11 cellular contexts compared by ENCODE assay signal in genomic region chr2:118841828-118842461, GRCh38. TPM values are rescaled to one million over a fixed set of nuclear protein-coding genes. Genes with fewer than 3 reads are reported as not detected.
A peak's percentile ranks its signal among the peaks of the same experiment; 100 is the strongest.
DNase-seq lines count a peak whose midpoint lies in the region; TF ChIP-seq lines count a peak whose summit lies in the region.
"Had no signal": no experiment of that assay in that cellular context is flagged by ENCODE, and none has a peak within 500 bp of the region (broad histone marks: within the 10 kb centered on the region; RNA-seq: fewer than 3 reads in every experiment).

No MANE protein-coding gene starts in this region.

- no peak overlapping the region for H4K8ac ChIP-seq in trophoblast cell (ENCODE audit: low read depth, low read length)

- no peak overlapping the region for H2AFZ ChIP-seq in trophoblast cell (ENCODE audit: insufficient read depth, low read length, poor library complexity)

- H3K27ac Mint-ChIP-seq in CD4-positive, alpha-beta memory T cell = no peak overlapping the region
- H3K27ac Mint-ChIP-seq in HFFc6 = no peak overlapping the region

- H3K9me3 Mint-ChIP-seq in CD4-positive, alpha-beta memory T cell = peaks cover 0 to 4% (median 0%) of the 10 kb centered on the region in 8 donors
- no peaks in the 10 kb centered on the region for H3K9me3 Mint-ChIP-seq in HFFc6

- H4K91ac ChIP-seq in trophoblast cell (ENCODE audit: low read depth, low read length) = no peak overlapping the region

- H2BK12ac ChIP-seq in trophoblast cell (ENCODE audit: low read length) = no peak overlapping the region

- peaks cover 10% of the 10 kb centered on the region for H3K79me1 ChIP-seq in trophoblast cell (ENCODE audit: low read length)

- no peaks in the 10 kb centered on the region for H3K9me3 ChIP-seq in CD4-positive, alpha-beta memory T cell (ENCODE audit: control insufficient read depth in 1 of 2, low read length in 2 of 2)
- H3K9me3 ChIP-seq in MG63 (no peaks in the 10 kb centered on the region), trophoblast cell (ENCODE audit: insufficient read depth, low read depth, low read length) (peaks cover 2% of the 10 kb centered on the region)
- H3K9me3 ChIP-seq: body of pancreas had no signal

- no CpG with 5 or more reads among the region's 47 CpGs for WGBS in trophoblast cell (ENCODE audit: extremely low coverage, insufficient coverage, insufficient read length)

- no peak overlapping the region for H3K4ac ChIP-seq in trophoblast cell (ENCODE audit: low read depth, low read length)

- no peaks in the 10 kb centered on the region for H3K36me3 ChIP-seq in CD4-positive, alpha-beta memory T cell (ENCODE audit: insufficient read depth, low read length)
- H3K36me3 ChIP-seq in MG63 (peaks cover 58% of the 10 kb centered on the region), trophoblast cell (ENCODE audit: control insufficient read depth in 1 of 2, insufficient read depth in 2 of 2, low read length in 2 of 2) (peaks cover 9 to 10% of the 10 kb centered on the region in 2 experiments)

- intact Hi-C loops in CD4-positive, alpha-beta memory T cell (cut with micrococcal nuclease) = no loop called here

- H3K27me3 Mint-ChIP-seq in CD4-positive, alpha-beta memory T cell = peaks cover 68 to 76% of the 10 kb centered on the region in 2 donors
- H3K27me3 Mint-ChIP-seq in HFFc6 (ENCODE audit: insufficient read depth) = peaks cover 52% of the 10 kb centered on the region

- no peak overlapping the region for H3K27ac ChIP-seq in CD4-positive, alpha-beta memory T cell (ENCODE audit: low read depth, low read length)
- no peak overlapping the region for H3K27ac ChIP-seq in trophoblast cell (ENCODE audit: low read depth, low read length)
- H3K27ac ChIP-seq: body of pancreas had no signal

- DNase-seq in CD4-positive, alpha-beta memory T cell = no peak
- no peak for DNase-seq in MG63
- DNase-seq in fibroblast of mammary gland (ENCODE audit: low read depth) = no peak
- DNase-seq in trophoblast cell = no peak
- no peak for DNase-seq in NCI-H146 (lab: John Stamatoyannopoulos, UW)
- no peak for DNase-seq in iPS-NIHi11 (ENCODE audit: low spot score)
- DNase-seq in HFFc6 = no peak
- no peak for DNase-seq in germinal center (ENCODE audit: low spot score)
- DNase-seq: body of pancreas, Karpas-422, NCI-H69 had no signal

- H2BK120ac ChIP-seq in trophoblast cell (ENCODE audit: insufficient read depth, low read length, poor library complexity) = no peak overlapping the region

- peaks cover 72% of the 10 kb centered on the region for H3K27me3 ChIP-seq in CD4-positive, alpha-beta memory T cell (ENCODE audit: insufficient read depth, low read length)
- H3K27me3 ChIP-seq in MG63 (no peaks in the 10 kb centered on the region), trophoblast cell (ENCODE audit: insufficient read depth, low read length) (peaks cover 70% of the 10 kb centered on the region)

- H3K4me1 ChIP-seq in CD4-positive, alpha-beta memory T cell (ENCODE audit: insufficient read depth, low read length) = peaks cover 21% of the 10 kb centered on the region
- H3K4me1 ChIP-seq in trophoblast cell (ENCODE audit: control insufficient read depth in 1 of 2, insufficient read depth in 2 of 2, low read length in 2 of 2) = peaks cover 13% of the 10 kb centered on the region in 2 experiments

- peak overlapping the region; percentile 77 to 92 (median 88) for H3K4me3 Mint-ChIP-seq in CD4-positive, alpha-beta memory T cell
- H3K4me3 Mint-ChIP-seq in HFFc6 = no peak overlapping the region

- H2BK5ac ChIP-seq in trophoblast cell (ENCODE audit: low read depth, low read length, poor library complexity) = no peak overlapping the region

- no peak overlapping the region for H4K12ac ChIP-seq in trophoblast cell (ENCODE audit: low read depth, low read length)

- H3K4me1 Mint-ChIP-seq in CD4-positive, alpha-beta memory T cell = peaks cover 11 to 41% (median 25%) of the 10 kb centered on the region in 4 donors
- no peaks in the 10 kb centered on the region; the same call in 1 of the 2 replicates for H3K4me1 Mint-ChIP-seq in HFFc6 (ENCODE audit: low read depth)

- CTCF ChIA-PET in CD4-positive, alpha-beta memory T cell (lab: Charles Lee; ENCODE audit: partially characterized antibody) = no interaction called here

- POLR2A ChIA-PET in CD4-positive, alpha-beta memory T cell (lab: Charles Lee; ENCODE audit: partially characterized antibody) = no interaction called here

- TF ChIP-seq CTCF in fibroblast of mammary gland (conservative IDR thresholded peaks at IDR 0.05; ENCODE audit: control insufficient read depth, insufficient read depth, low read depth, low read length) = no peak
- no peak for TF ChIP-seq CTCF in HFFc6 (IDR thresholded peaks at IDR 0.05)

- no peak overlapping the region for H3K9ac ChIP-seq in trophoblast cell (ENCODE audit: low read length)

- H3K4me2 ChIP-seq in trophoblast cell (ENCODE audit: low read length) = peak overlapping the region; percentile 11

- H2AK5ac ChIP-seq in trophoblast cell (ENCODE audit: low read length) = no peak overlapping the region

- H3K14ac ChIP-seq in trophoblast cell (ENCODE audit: low read length) = no peak overlapping the region

- no peak overlapping the region for H3K18ac ChIP-seq in trophoblast cell (ENCODE audit: low read length)

- H3K79me2 ChIP-seq in trophoblast cell (ENCODE audit: control insufficient read depth, insufficient read depth, low read length, poor library complexity) = peaks cover 9% of the 10 kb centered on the region

- H3K36me3 Mint-ChIP-seq in CD4-positive, alpha-beta memory T cell = no peaks in the 10 kb centered on the region
- H3K36me3 Mint-ChIP-seq in HFFc6 (ENCODE audit: low read depth) = no peaks in the 10 kb centered on the region

- H3K4me3 ChIP-seq in CD4-positive, alpha-beta memory T cell (ENCODE audit: low read length in 2 of 2) = peak overlapping the region in 1 of 2 donors; percentile 38
- peak overlapping the region; percentile 77 for H3K4me3 ChIP-seq in MG63
- peak overlapping the region; percentile 46 for H3K4me3 ChIP-seq in fibroblast of mammary gland (ENCODE audit: control insufficient read depth, low read depth, low read length)
- H3K4me3 ChIP-seq in trophoblast cell (ENCODE audit: low read depth, low read length) = no peak overlapping the region

- H3K23ac ChIP-seq in trophoblast cell (ENCODE audit: low read length) = no peak overlapping the region

RNA-seq across cellular contexts. Expression of gene EN1, which starts 5.5 kb away (rescaled TPM):
- not detected for total RNA-seq in CD4-positive, alpha-beta memory T cell
- polyA plus RNA-seq in CD4-positive, alpha-beta memory T cell = not detected
- 1.2 and 7.2 TPM in 2 replicates for total RNA-seq in MG63 (2014; rRNA removed; shearing (Covaris generic); ENCODE audit: low replicate concordance)
- 6.0 and 6.5 TPM in 2 replicates for polyA plus RNA-seq in trophoblast cell (2013)
- not detected for total RNA-seq in HFFc6 (2021; fragmentation: NEBNext Ultra II Directional; extraction: Animal tissue kit (Norgen Biotek cat#: 25700))
- total RNA-seq: body of pancreas had no signal
